In the genomic region with DNA sequence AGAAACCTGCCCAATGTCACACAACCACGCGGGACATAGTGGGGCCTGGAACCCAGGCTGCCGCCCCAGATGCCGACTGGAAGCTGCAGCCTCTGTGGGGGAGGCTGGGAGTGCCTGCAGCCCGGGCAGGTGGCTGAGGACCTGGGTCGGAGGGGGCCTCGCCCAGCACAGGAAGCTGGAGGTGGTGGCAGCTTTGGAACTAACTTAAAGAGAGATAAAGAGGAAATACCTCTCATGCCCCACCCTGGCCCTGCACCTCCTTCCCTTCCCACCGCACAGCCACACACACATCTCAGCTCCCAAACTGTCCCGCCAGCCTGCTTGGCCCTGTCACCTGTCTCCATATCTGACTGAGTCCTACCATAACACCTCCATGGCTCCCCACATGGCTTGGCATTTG, we compare ENCODE assay signal across 1 cellular context. TPM values are rescaled to one million over a fixed set of nuclear protein-coding genes. Genes with fewer than 3 reads are reported as not detected.
"Had no signal": no experiment of that assay in that cellular context is flagged by ENCODE, and none has a peak within 500 bp of the region (broad histone marks: within the 10 kb centered on the region; RNA-seq: fewer than 3 reads in every experiment).

No MANE protein-coding gene starts in this region.

RNA-seq across cellular contexts. Expression of gene GRAP, which starts 6.4 kb away (rescaled TPM):
- total RNA-seq: fibroblast of lung had no signal
